In the genomic region with DNA sequence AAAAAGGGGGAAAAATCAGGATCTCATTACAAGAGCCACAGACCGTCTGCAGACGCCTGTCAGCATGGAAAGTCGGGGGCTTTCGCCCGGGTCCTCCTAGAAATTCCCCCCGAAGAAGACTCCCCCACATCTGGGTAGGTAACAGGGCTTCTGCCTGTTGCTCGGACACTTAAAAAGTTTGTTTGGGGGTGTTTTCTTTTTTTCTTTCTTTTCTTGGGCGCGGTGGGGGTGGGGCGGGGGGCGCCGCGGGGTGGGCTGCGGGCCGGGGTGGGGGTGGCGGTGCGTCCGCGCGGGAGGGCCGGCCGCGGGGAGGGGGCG, we compare ENCODE assay signal across 8 cellular contexts. TPM values are rescaled to one million over a fixed set of nuclear protein-coding genes. Genes with fewer than 3 reads are reported as not detected.
DNase-seq lines count a peak whose midpoint lies in the region; ATAC-seq, FAIRE-seq and TF ChIP-seq lines count a peak whose summit lies in the region.

No MANE protein-coding gene starts in this region.

- peak overlapping the region; percentile 71 to 96 (median 88) for H3K27ac ChIP-seq in heart right ventricle
- H3K27ac ChIP-seq in epithelial cell of prostate, result peak overlapping the region; percentile 99

- peaks cover 3 to 50% (median 21%) of the 10 kb centered on the region in 9 donors for H3K4me1 ChIP-seq in heart right ventricle

- H3K4me3 ChIP-seq in heart right ventricle, result peak overlapping the region; percentile 60 to 93 (median 82)
- H3K4me3 ChIP-seq in MG63, result peak overlapping the region; percentile 75

- no peak for DNase-seq in heart right ventricle
- DNase-seq in left cardiac atrium, result no peak
- DNase-seq in MG63, result no peak
- no peak for DNase-seq in epithelial cell of prostate (ENCODE audit: low read depth, low spot score)
- peak; percentile 67 for DNase-seq in retina
- no peak for DNase-seq in COR-L47 (lab: John Stamatoyannopoulos, UW)
- no peak for DNase-seq in NCI-H2227 (lab: John Stamatoyannopoulos, UW; ENCODE audit: unreplicated experiment)
- DNase-seq in RCC 7860 (ENCODE audit: low spot score), result no peak

- whole genome bisulfite sequencing in heart right ventricle, 2 donors, result 0 to 2% methylated on average over 10 to 24 of the region's 24 CpGs

- no peak for ATAC-seq in heart right ventricle
- ATAC-seq in left cardiac atrium, result no peak

- no peak for FAIRE-seq in RCC 7860 (lab: Jason Lieb, UNC)

- peaks cover 0 to 4% (median 0%) of the 10 kb centered on the region in 11 donors for H3K9me3 ChIP-seq in heart right ventricle
- no peaks in the 10 kb centered on the region for H3K9me3 ChIP-seq in MG63

- H3K36me3 ChIP-seq in heart right ventricle (no peaks in the 10 kb centered on the region), MG63 (no peaks in the 10 kb centered on the region)

- intact Hi-C loops in heart right ventricle (cut with DNase I), result no loop called here
- intact Hi-C loops in left cardiac atrium (cut with DNase I), result no loop called here

- H3K27me3 ChIP-seq in heart right ventricle (no peaks in the 10 kb centered on the region), MG63 (no peaks in the 10 kb centered on the region)

- TF ChIP-seq CTCF in heart right ventricle (IDR thresholded peaks at IDR 0.05), result no peak

RNA-seq across cellular contexts. Expression of a gene that starts 0.4 kb away (rescaled TPM):
- total RNA-seq in heart right ventricle (10 to 100 TPM; 11.7 to 33.0 (median 22.3) TPM), left cardiac atrium (10 to 100 TPM; 18.4 to 28.7 TPM)
- polyA plus RNA-seq in heart right ventricle, result 10 to 100 TPM in 1 of 2 donors, 1 to 10 TPM in 1; 6.6 to 14.8 TPM
- total RNA-seq in MG63 (2014; rRNA removed; shearing (Covaris generic); ENCODE audit: low replicate concordance), result 4.8 and 5.7 TPM in 2 replicates
